In the genomic region with DNA sequence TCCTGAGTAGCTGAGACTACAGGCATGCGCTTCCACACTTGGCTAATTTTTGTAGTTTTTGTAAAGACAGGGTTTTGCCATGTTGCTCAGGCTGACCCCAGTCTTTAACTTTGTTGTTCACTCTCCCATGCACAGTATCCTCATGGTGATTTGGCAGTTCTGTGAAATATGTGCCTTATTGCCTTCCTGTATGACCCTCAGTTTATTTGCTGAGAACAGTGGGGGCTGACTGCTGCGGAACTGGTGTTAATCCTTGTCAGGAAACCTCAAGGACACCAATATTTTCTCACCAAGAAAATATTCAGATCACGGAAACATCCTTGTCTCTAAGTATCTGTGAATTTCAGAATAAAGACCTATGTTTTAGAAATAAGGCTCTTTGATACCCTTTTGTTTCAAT, we compare ENCODE assay signal across 2 cellular contexts.
TF ChIP-seq lines count a peak whose summit lies in the region.

No MANE protein-coding gene starts in this region.

TF ChIP-seq in HepG2, 621 proteins besides CTCF, POLR2A, EP300 and RAD21 (continued from another document):
- TF ChIP-seq STAG1 (CRISPR knock-in tag; IDR thresholded peaks at IDR 0.05) (no peak), ZNF12 (CRISPR knock-in tag; IDR thresholded peaks at IDR 0.05) (no peak), HDAC6 (IDR thresholded peaks at IDR 0.05; ENCODE audit: low read depth, low read length) (no peak), HOXA5 (CRISPR knock-in tag; IDR thresholded peaks at IDR 0.05) (no peak)

TF ChIP-seq in WTC11, 78 proteins besides CTCF, POLR2A, EP300 and RAD21:
- TF ChIP-seq, protein P1, sequence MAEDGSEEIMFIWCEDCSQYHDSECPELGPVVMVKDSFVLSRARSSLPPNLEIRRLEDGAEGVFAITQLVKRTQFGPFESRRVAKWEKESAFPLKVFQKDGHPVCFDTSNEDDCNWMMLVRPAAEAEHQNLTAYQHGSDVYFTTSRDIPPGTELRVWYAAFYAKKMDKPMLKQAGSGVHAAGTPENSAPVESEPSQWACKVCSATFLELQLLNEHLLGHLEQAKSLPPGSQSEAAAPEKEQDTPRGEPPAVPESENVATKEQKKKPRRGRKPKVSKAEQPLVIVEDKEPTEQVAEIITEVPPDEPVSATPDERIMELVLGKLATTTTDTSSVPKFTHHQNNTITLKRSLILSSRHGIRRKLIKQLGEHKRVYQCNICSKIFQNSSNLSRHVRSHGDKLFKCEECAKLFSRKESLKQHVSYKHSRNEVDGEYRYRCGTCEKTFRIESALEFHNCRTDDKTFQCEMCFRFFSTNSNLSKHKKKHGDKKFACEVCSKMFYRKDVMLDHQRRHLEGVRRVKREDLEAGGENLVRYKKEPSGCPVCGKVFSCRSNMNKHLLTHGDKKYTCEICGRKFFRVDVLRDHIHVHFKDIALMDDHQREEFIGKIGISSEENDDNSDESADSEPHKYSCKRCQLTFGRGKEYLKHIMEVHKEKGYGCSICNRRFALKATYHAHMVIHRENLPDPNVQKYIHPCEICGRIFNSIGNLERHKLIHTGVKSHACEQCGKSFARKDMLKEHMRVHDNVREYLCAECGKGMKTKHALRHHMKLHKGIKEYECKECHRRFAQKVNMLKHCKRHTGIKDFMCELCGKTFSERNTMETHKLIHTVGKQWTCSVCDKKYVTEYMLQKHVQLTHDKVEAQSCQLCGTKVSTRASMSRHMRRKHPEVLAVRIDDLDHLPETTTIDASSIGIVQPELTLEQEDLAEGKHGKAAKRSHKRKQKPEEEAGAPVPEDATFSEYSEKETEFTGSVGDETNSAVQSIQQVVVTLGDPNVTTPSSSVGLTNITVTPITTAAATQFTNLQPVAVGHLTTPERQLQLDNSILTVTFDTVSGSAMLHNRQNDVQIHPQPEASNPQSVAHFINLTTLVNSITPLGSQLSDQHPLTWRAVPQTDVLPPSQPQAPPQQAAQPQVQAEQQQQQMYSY (CRISPR knock-in tag; IDR thresholded peaks at IDR 0.05) = no peak
- TF ChIP-seq ZNF416 (CRISPR knock-in tag; IDR thresholded peaks at IDR 0.05) (no peak), ZNF219 (CRISPR knock-in tag; IDR thresholded peaks at IDR 0.05; ENCODE audit: borderline replicate concordance) (no peak), SMAD4 (CRISPR knock-in tag; IDR thresholded peaks at IDR 0.05) (no peak), FOXJ3 (CRISPR knock-in tag; IDR thresholded peaks at IDR 0.05; ENCODE audit: borderline replicate concordance) (no peak), ERG (CRISPR knock-in tag; IDR thresholded peaks at IDR 0.05) (no peak), ATF6 (CRISPR knock-in tag; IDR thresholded peaks at IDR 0.05) (no peak), ZNF423 (CRISPR knock-in tag; IDR thresholded peaks at IDR 0.05) (no peak), STAT6 (CRISPR knock-in tag; conservative IDR thresholded peaks at IDR 0.05; ENCODE audit: low read depth) (no peak), CREB1 (CRISPR knock-in tag; IDR thresholded peaks at IDR 0.05) (no peak), SP1 (CRISPR knock-in tag; conservative IDR thresholded peaks at IDR 0.05) (no peak), FOXP1 (CRISPR knock-in tag; IDR thresholded peaks at IDR 0.05; ENCODE audit: borderline replicate concordance) (no peak)
- TF ChIP-seq, protein P2, sequence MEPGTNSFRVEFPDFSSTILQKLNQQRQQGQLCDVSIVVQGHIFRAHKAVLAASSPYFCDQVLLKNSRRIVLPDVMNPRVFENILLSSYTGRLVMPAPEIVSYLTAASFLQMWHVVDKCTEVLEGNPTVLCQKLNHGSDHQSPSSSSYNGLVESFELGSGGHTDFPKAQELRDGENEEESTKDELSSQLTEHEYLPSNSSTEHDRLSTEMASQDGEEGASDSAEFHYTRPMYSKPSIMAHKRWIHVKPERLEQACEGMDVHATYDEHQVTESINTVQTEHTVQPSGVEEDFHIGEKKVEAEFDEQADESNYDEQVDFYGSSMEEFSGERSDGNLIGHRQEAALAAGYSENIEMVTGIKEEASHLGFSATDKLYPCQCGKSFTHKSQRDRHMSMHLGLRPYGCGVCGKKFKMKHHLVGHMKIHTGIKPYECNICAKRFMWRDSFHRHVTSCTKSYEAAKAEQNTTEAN (CRISPR knock-in tag; IDR thresholded peaks at IDR 0.05) = no peak
